In the genomic region with DNA sequence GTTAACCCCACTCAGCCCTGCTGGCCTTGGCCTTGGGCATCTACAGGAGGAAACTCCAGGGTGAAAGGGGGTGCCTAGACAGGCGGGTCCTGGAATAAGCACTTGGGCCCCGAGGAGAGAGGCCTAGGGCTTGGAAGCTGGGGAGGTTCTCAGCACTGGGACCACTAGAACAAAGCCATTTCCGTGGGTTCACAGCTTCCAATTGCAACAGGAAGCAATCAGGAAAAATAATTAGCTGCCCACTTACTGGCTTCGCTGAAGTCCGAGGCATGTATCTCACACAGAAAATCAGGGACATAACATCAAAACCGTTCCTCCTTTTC, we compare ENCODE assay signal across 8 cellular contexts.
DNase-seq lines count a peak whose midpoint lies in the region; ATAC-seq and TF ChIP-seq lines count a peak whose summit lies in the region.

No MANE protein-coding gene starts in this region.

- H3K4me1 ChIP-seq in DND-41 (ENCODE audit: insufficient read depth, low read length) (peaks cover 46% of the 10 kb centered on the region), OCI-LY3 (ENCODE audit: low read length) (peaks cover 44% of the 10 kb centered on the region), psoas muscle (peaks cover 26% of the 10 kb centered on the region)

- H4K20me1 ChIP-seq in DND-41 (ENCODE audit: insufficient read depth, low read length) (peaks cover 49% of the 10 kb centered on the region), OCI-LY3 (ENCODE audit: insufficient read depth, low read length) (peaks cover 53% of the 10 kb centered on the region)

- H3K4me2 ChIP-seq in DND-41 (ENCODE audit: insufficient read depth, low read length) (peak overlapping the region; percentile 97), OCI-LY3 (ENCODE audit: low read length) (peak overlapping the region; percentile 98)

- H3K79me2 ChIP-seq in DND-41 (ENCODE audit: insufficient read depth, low read length) (peaks cover 57% of the 10 kb centered on the region), OCI-LY3 (ENCODE audit: low read length) (peaks cover 69% of the 10 kb centered on the region)

- no peak overlapping the region for H3K27ac ChIP-seq in DND-41 (ENCODE audit: low read length)
- H3K27ac ChIP-seq in OCI-LY3 (ENCODE audit: low read length), result no peak overlapping the region
- peak overlapping the region; percentile 19 for H3K27ac ChIP-seq in psoas muscle

- DNase-seq in DND-41 (no peak), epithelial cell of proximal tubule (ENCODE audit: low read depth) (no peak), psoas muscle (no peak), MV-4-11 (lab: John Stamatoyannopoulos, UW) (no peak), NCI-H510A (lab: John Stamatoyannopoulos, UW) (no peak)

- H3K27me3 ChIP-seq in DND-41 (ENCODE audit: insufficient read depth, low read length, poor library complexity), result no peaks in the 10 kb centered on the region
- H3K27me3 ChIP-seq in OCI-LY3 (ENCODE audit: low read depth, low read length), result no peaks in the 10 kb centered on the region
- no peaks in the 10 kb centered on the region for H3K27me3 ChIP-seq in psoas muscle (ENCODE audit: insufficient read depth in 3 of 3, low read length in 2 of 3)

- WGBS in psoas muscle, 3 donors, result 43 to 56% (median 52%) methylated on average over 6 of the region's 6 CpGs

- H3K36me3 ChIP-seq in DND-41 (ENCODE audit: insufficient read depth, low read length) (no peaks in the 10 kb centered on the region), OCI-LY3 (replicated peaks; ENCODE audit: low read depth, low read length) (no peaks in the 10 kb centered on the region), psoas muscle (ENCODE audit: insufficient read depth in 1 of 2, low read depth in 1 of 2) (no peaks in the 10 kb centered on the region)

- H3K4me3 ChIP-seq in DND-41 (ENCODE audit: low read depth in 1 of 2, low read length in 2 of 2) (peak overlapping the region in 1 of 2 experiments; percentile 2; a peak in 1 of 4 replicates), OCI-LY3 (ENCODE audit: low read length) (peak overlapping the region; percentile 80), epithelial cell of proximal tubule (ENCODE audit: low read depth, low read length) (peak overlapping the region; percentile 73), psoas muscle (peak overlapping the region; percentile 79)

- no peak overlapping the region for H2AFZ ChIP-seq in DND-41 (ENCODE audit: low read depth, low read length)
- no peak overlapping the region for H2AFZ ChIP-seq in OCI-LY3 (ENCODE audit: low read depth, low read length)

- intact Hi-C loops in psoas muscle (cut with DNase I), result no loop called here

- H3K9ac ChIP-seq in DND-41 (ENCODE audit: low read depth, low read length), result peak overlapping the region; percentile 73; the same call in 1 of the 2 replicates
- 0 out of 2 replicates have a peak overlapping the region, but pooled peaks have one; percentile 65 for H3K9ac ChIP-seq in OCI-LY3 (ENCODE audit: low read length)

- TF ChIP-seq CTCF in DND-41 (IDR thresholded peaks at IDR 0.05; ENCODE audit: borderline replicate concordance, extremely low read depth, low read length, poor library complexity, severe bottlenecking) (no peak), OCI-LY3 (IDR thresholded peaks at IDR 0.05; ENCODE audit: low read depth, low read length) (no peak), epithelial cell of proximal tubule (conservative IDR thresholded peaks at IDR 0.05; ENCODE audit: low read depth, low read length) (no peak), psoas muscle (IDR thresholded peaks at IDR 0.05) (no peak)

- no peak for ATAC-seq in DND-41 (ENCODE audit: insufficient read depth, low read depth)
- ATAC-seq in psoas muscle, result no peak
- ATAC-seq in HG03520 (IDR thresholded peaks at IDR 0.05; ENCODE audit: unreplicated experiment), result no peak
- no peak for ATAC-seq in GM18867 (IDR thresholded peaks at IDR 0.05; ENCODE audit: unreplicated experiment)

- H3K9me3 ChIP-seq in DND-41 (ENCODE audit: insufficient read depth, low read length, severe bottlenecking), result no peaks in the 10 kb centered on the region
- H3K9me3 ChIP-seq in OCI-LY3 (ENCODE audit: insufficient read depth, low read length), result no peaks in the 10 kb centered on the region
- H3K9me3 ChIP-seq in psoas muscle, result no peaks in the 10 kb centered on the region
